Comparison of ENCODE assay signal across 1 cellular context in genomic region chr5:171309526-171310333, GRCh38.
TF ChIP-seq lines count a peak whose summit lies in the region.

No MANE protein-coding gene starts in this region.

TF ChIP-seq in SK-N-SH treated with all-trans-retinoic acid at 6 μM for 48 hours, 23 proteins besides CTCF, POLR2A, EP300 and RAD21 (continued from another document):
- TF ChIP-seq ZNF8 (CRISPR knock-in tag; IDR thresholded peaks at IDR 0.05) (no peak), GLIS3 (CRISPR knock-in tag; IDR thresholded peaks at IDR 0.05) (no peak), CSDC2 (CRISPR knock-in tag; IDR thresholded peaks at IDR 0.05) (no peak), CREB5 (CRISPR knock-in tag; IDR thresholded peaks at IDR 0.05; ENCODE audit: low read depth) (no peak), ZNF70 (CRISPR knock-in tag; IDR thresholded peaks at IDR 0.05) (no peak), TCF4 (CRISPR knock-in tag; IDR thresholded peaks at IDR 0.05; ENCODE audit: borderline replicate concordance) (no peak), RARB (CRISPR knock-in tag; IDR thresholded peaks at IDR 0.05) (no peak)
